In the genomic region with DNA sequence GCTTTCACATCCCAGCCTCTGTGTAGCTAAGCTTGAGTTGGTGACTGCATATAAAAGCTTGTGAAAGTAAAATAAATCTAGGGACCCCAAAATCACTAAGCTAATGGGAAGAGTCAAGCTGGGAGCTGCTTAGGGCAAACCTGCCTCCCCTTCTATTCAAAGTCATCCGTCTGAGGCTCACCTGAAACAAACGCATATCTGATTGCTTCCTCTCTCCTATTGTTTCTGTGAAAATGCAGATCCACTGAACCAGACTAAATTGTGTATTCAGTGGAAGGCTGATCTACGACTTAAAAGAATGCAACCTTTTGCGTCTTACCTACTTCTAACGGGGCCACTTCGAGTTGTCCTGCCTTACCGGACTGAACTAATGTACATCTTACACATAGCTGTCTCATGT, we compare ENCODE assay signal across 28 cellular contexts.
"Had no signal": no experiment of that assay in that cellular context is flagged by ENCODE, and none has a peak within 500 bp of the region (broad histone marks: within the 10 kb centered on the region; RNA-seq: fewer than 3 reads in every experiment).

No MANE protein-coding gene starts in this region.

- H3K27ac Mint-ChIP-seq: activated CD8-positive, alpha-beta T cell treated with anti-CD3 and anti-CD28 coated beads for 36 hours; activated naive CD4-positive, alpha-beta T cell treated with anti-CD3 and anti-CD28 coated beads, Interleukin-2, amount 50 U/mL, for 24 hours; activated naive CD8-positive, alpha-beta T cell treated with anti-CD3 and anti-CD28 coated beads, Interleukin-2, amount 50 U/mL, for 24 hours; activated T-helper 2 cell treated with anti-CD3 and anti-CD28 coated beads, Interferon-gamma antibody, Interleukin-2, Interleukin-4, amounts not matched to agents 10 μg/mL and 5 μg/mL and 100 μg/mL, durations not matched to agents 14 hours and 24 hours and 36 hours; dendritic cell treated with granulocyte-macrophage colony-stimulating factor and Interleukin-4, amounts not matched to agents 40 ng/mL and 50 ng/mL, for 4 days; stimulated activated memory B cell treated with anti-CD40 and anti-IgM and Interleukin-4, amounts not matched to agents 10 μg/mL and 1 μg/mL and 100 μg/mL, for 72 hours; stimulated activated naive CD8-positive, alpha-beta T cell treated with anti-CD3 and anti-CD28 coated beads, Interleukin-15, amount 100 ng/mL, for 72 hours; type B pancreatic cell had no signal

- H3K9ac ChIP-seq: parathyroid adenoma had no signal

- H2AFZ ChIP-seq: parathyroid adenoma had no signal

- H3K4me2 ChIP-seq: smooth muscle cell had no signal

- ATAC-seq: activated CD8-positive, alpha-beta T cell treated with anti-CD3 and anti-CD28 coated beads for 36 hours; activated naive CD8-positive, alpha-beta T cell treated with anti-CD3 and anti-CD28 coated beads, Interleukin-2, amount 50 U/mL, for 24 hours; activated T-cell treated with anti-CD3 and anti-CD28 coated beads, Interleukin-2, amount 50 U/mL, for 4 hours; foreskin keratinocyte; heart left ventricle; naive thymus-derived CD4-positive, alpha-beta T cell; stimulated activated memory B cell treated with anti-CD40 and anti-IgM and Interleukin-4, amounts not matched to agents 10 μg/mL and 1 μg/mL and 100 μg/mL, for 72 hours; stimulated activated naive CD8-positive, alpha-beta T cell treated with anti-CD3 and anti-CD28 coated beads, Interleukin-15, amount 100 ng/mL, for 72 hours had no signal

- DNase-seq: activated CD4-positive, alpha-beta T cell treated with anti-CD3 and anti-CD28 coated beads for 1 hour; activated CD4-positive, alpha-beta T cell treated with anti-CD3 and anti-CD28 coated beads, Interleukin-2, amount 10 ng/mL, durations not matched to agents 7 days and 5 days; activated CD8-positive, alpha-beta T cell treated with anti-CD3 and anti-CD28 coated beads for 36 hours; activated naive CD8-positive, alpha-beta T cell treated with anti-CD3 and anti-CD28 coated beads, Interleukin-2, amount 50 U/mL, for 24 hours; activated T-cell treated with anti-CD3 and anti-CD28 coated beads, Interleukin-2, amount 50 U/mL, for 4 hours; foreskin keratinocyte; heart left ventricle; hypothalamus; midbrain; naive thymus-derived CD4-positive, alpha-beta T cell; occipital lobe; stimulated activated CD4-positive, alpha-beta T cell treated with anti-CD3 and anti-CD28 coated beads, Interleukin-1b, Interleukin-23, amount 100 ng/mL, for 48 hours; stimulated activated CD4-positive, alpha-beta T cell treated with anti-CD3 and anti-CD28 coated beads, Interleukin-4, amount 100 ng/mL, for 4 hours; stimulated activated CD8-positive, alpha-beta memory T cell treated with anti-CD3 and anti-CD28 coated beads, Interleukin-4, amount 100 ng/mL, for 48 hours; stimulated activated naive CD8-positive, alpha-beta T cell treated with anti-CD3 and anti-CD28 coated beads, Interleukin-15, amount 100 ng/mL, for 72 hours; substantia nigra; uterus had no signal

- H3K79me2 ChIP-seq: parathyroid adenoma had no signal

- H3K9me3 Mint-ChIP-seq: activated CD4-positive, alpha-beta T cell treated with anti-CD3 and anti-CD28 coated beads, Interleukin-2, amount 10 ng/mL, durations not matched to agents 7 days and 5 days; activated CD8-positive, alpha-beta T cell treated with anti-CD3 and anti-CD28 coated beads for 36 hours; activated naive CD4-positive, alpha-beta T cell treated with anti-CD3 and anti-CD28 coated beads, Interleukin-2, amount 50 U/mL, for 24 hours; activated naive CD8-positive, alpha-beta T cell treated with anti-CD3 and anti-CD28 coated beads, Interleukin-2, amount 50 U/mL, for 24 hours; activated T-cell treated with anti-CD3 and anti-CD28 coated beads, Interleukin-2, amount 50 U/mL, for 4 hours; activated T-helper 2 cell treated with anti-CD3 and anti-CD28 coated beads, Interferon-gamma antibody, Interleukin-2, Interleukin-4, amounts not matched to agents 10 μg/mL and 5 μg/mL and 100 μg/mL, durations not matched to agents 14 hours and 24 hours and 36 hours; central memory CD8-positive, alpha-beta T cell; dendritic cell treated with granulocyte-macrophage colony-stimulating factor and Interleukin-4, amounts not matched to agents 40 ng/mL and 50 ng/mL, for 4 days; neural crest cell; stimulated activated memory B cell treated with anti-CD40 and anti-IgM and Interleukin-4, amounts not matched to agents 10 μg/mL and 1 μg/mL and 100 μg/mL, for 72 hours; stimulated activated naive CD8-positive, alpha-beta T cell treated with anti-CD3 and anti-CD28 coated beads, Interleukin-15, amount 100 ng/mL, for 72 hours; type B pancreatic cell had no signal

- H3K4me3 ChIP-seq: esophagus muscularis mucosa, heart left ventricle, right atrium auricular region, smooth muscle cell, uterus had no signal

- H3K9me3 ChIP-seq: esophagus muscularis mucosa, heart left ventricle, right atrium auricular region, uterus had no signal

- H3K4me1 Mint-ChIP-seq: activated CD4-positive, alpha-beta T cell treated with anti-CD3 and anti-CD28 coated beads, Interleukin-2, amount 10 ng/mL, durations not matched to agents 7 days and 5 days; activated naive CD4-positive, alpha-beta T cell treated with anti-CD3 and anti-CD28 coated beads, Interleukin-2, amount 50 U/mL, for 24 hours; activated naive CD8-positive, alpha-beta T cell treated with anti-CD3 and anti-CD28 coated beads, Interleukin-2, amount 50 U/mL, for 24 hours; central memory CD8-positive, alpha-beta T cell; naive thymus-derived CD4-positive, alpha-beta T cell; neural crest cell; stimulated activated memory B cell treated with anti-CD40 and anti-IgM and Interleukin-4, amounts not matched to agents 10 μg/mL and 1 μg/mL and 100 μg/mL, for 72 hours; stimulated activated naive CD8-positive, alpha-beta T cell treated with anti-CD3 and anti-CD28 coated beads, Interleukin-15, amount 100 ng/mL, for 72 hours had no signal

- H3K27me3 Mint-ChIP-seq: activated CD4-positive, alpha-beta T cell treated with anti-CD3 and anti-CD28 coated beads, Interleukin-2, amount 10 ng/mL, durations not matched to agents 7 days and 5 days; activated CD8-positive, alpha-beta T cell treated with anti-CD3 and anti-CD28 coated beads for 36 hours; activated naive CD4-positive, alpha-beta T cell treated with anti-CD3 and anti-CD28 coated beads, Interleukin-2, amount 50 U/mL, for 24 hours; activated naive CD8-positive, alpha-beta T cell treated with anti-CD3 and anti-CD28 coated beads, Interleukin-2, amount 50 U/mL, for 24 hours; central memory CD8-positive, alpha-beta T cell; dendritic cell treated with granulocyte-macrophage colony-stimulating factor and Interleukin-4, amounts not matched to agents 40 ng/mL and 50 ng/mL, for 4 days; naive thymus-derived CD4-positive, alpha-beta T cell; stimulated activated memory B cell treated with anti-CD40 and anti-IgM and Interleukin-4, amounts not matched to agents 10 μg/mL and 1 μg/mL and 100 μg/mL, for 72 hours; stimulated activated naive CD8-positive, alpha-beta T cell treated with anti-CD3 and anti-CD28 coated beads, Interleukin-15, amount 100 ng/mL, for 72 hours; type B pancreatic cell had no signal

- H3K4me3 Mint-ChIP-seq: activated CD4-positive, alpha-beta T cell treated with anti-CD3 and anti-CD28 coated beads, Interleukin-2, amount 10 ng/mL, durations not matched to agents 7 days and 5 days; activated CD8-positive, alpha-beta T cell treated with anti-CD3 and anti-CD28 coated beads for 36 hours; activated naive CD4-positive, alpha-beta T cell treated with anti-CD3 and anti-CD28 coated beads, Interleukin-2, amount 50 U/mL, for 24 hours; activated naive CD8-positive, alpha-beta T cell treated with anti-CD3 and anti-CD28 coated beads, Interleukin-2, amount 50 U/mL, for 24 hours; activated T-cell treated with anti-CD3 and anti-CD28 coated beads, Interleukin-2, amount 50 U/mL, for 4 hours; central memory CD8-positive, alpha-beta T cell; dendritic cell treated with granulocyte-macrophage colony-stimulating factor and Interleukin-4, amounts not matched to agents 40 ng/mL and 50 ng/mL, for 4 days; naive thymus-derived CD4-positive, alpha-beta T cell; neural crest cell; stimulated activated memory B cell treated with anti-CD40 and anti-IgM and Interleukin-4, amounts not matched to agents 10 μg/mL and 1 μg/mL and 100 μg/mL, for 72 hours; stimulated activated naive CD8-positive, alpha-beta T cell treated with anti-CD3 and anti-CD28 coated beads, Interleukin-15, amount 100 ng/mL, for 72 hours; type B pancreatic cell had no signal

- H3K27ac ChIP-seq: esophagus muscularis mucosa, foreskin keratinocyte, heart left ventricle, parathyroid adenoma, right atrium auricular region, uterus had no signal

- H3K36me3 ChIP-seq: right atrium auricular region, uterus had no signal

- H3K27me3 ChIP-seq: esophagus muscularis mucosa, foreskin keratinocyte, heart left ventricle, right atrium auricular region, uterus had no signal

- H3K4me1 ChIP-seq: esophagus muscularis mucosa, foreskin keratinocyte, heart left ventricle, parathyroid adenoma, right atrium auricular region, uterus had no signal
